In genomic region chr13:32170841-32171240, GRCh38 we compare ENCODE assay signal across 15 cellular contexts.
DNase-seq lines count a peak whose midpoint lies in the region; ATAC-seq and TF ChIP-seq lines count a peak whose summit lies in the region.
"Had no signal": no experiment of that assay in that cellular context is flagged by ENCODE, and none has a peak within 500 bp of the region (broad histone marks: within the 10 kb centered on the region; RNA-seq: fewer than 3 reads in every experiment).

No MANE protein-coding gene starts in this region.

- H2AK5ac ChIP-seq in IMR-90 (ENCODE audit: low read depth, low read length), result no peak overlapping the region

- no peak for TF ChIP-seq RAD21 in IMR-90 (IDR thresholded peaks at IDR 0.05; ENCODE audit: low read length)

- H3K4me1 ChIP-seq in IMR-90 (ENCODE audit: control insufficient read depth, insufficient read depth, low read length) (0 out of 2 replicates have a peak, but pooled peaks cover under 1% of the 10 kb centered on the region), PC-3 (ENCODE audit: insufficient read depth, low read length) (no peaks in the 10 kb centered on the region)

- H3K79me2 ChIP-seq in PC-3 (ENCODE audit: low read length), result no peaks in the 10 kb centered on the region

- H3K36me3 ChIP-seq in IMR-90 (ENCODE audit: control insufficient read depth, insufficient read depth, low read length), result peaks cover 4% of the 10 kb centered on the region
- no peaks in the 10 kb centered on the region for H3K36me3 ChIP-seq in PC-3 (ENCODE audit: low read depth, low read length)
- H3K36me3 ChIP-seq: BLaER1 treated with 17β-estradiol and CSF1 and Interleukin-3, amounts not matched to agents 10 nM and 100 nM had no signal

- TF ChIP-seq CTCF in IMR-90 (conservative IDR thresholded peaks at IDR 0.05; ENCODE audit: low read depth, low read length) (no peak), PC-3 (conservative IDR thresholded peaks at IDR 0.05; ENCODE audit: low read depth, low read length) (no peak)

- H3K4me2 ChIP-seq in IMR-90 (ENCODE audit: low read depth, low read length), result no peak overlapping the region
- no peak overlapping the region for H3K4me2 ChIP-seq in PC-3 (ENCODE audit: low read length)
- H3K4me2 ChIP-seq: BLaER1 treated with 17β-estradiol and CSF1 and Interleukin-3, amounts not matched to agents 10 nM and 100 nM had no signal

- no peak overlapping the region for H3K23ac ChIP-seq in IMR-90 (ENCODE audit: low read depth, low read length)

- WGBS in IMR-90 (ENCODE audit: extremely low coverage in 2 of 2, insufficient read length in 1 of 2), 2 experiments, result no CpG with 5 or more reads among the region's 4 CpGs

- H3K9ac ChIP-seq in IMR-90 (ENCODE audit: low read depth, low read length) (no peak overlapping the region), PC-3 (ENCODE audit: low read length) (no peak overlapping the region)
- H3K9ac ChIP-seq: BLaER1 treated with 17β-estradiol and CSF1 and Interleukin-3, amounts not matched to agents 10 nM and 100 nM had no signal

- CTCF ChIA-PET in IMR-90 (lab: Yijun Ruan, JAX) (no interaction called here), PC-3 (lab: Charles Lee) (no interaction called here)

- H3K27me3 ChIP-seq in IMR-90 (ENCODE audit: control insufficient read depth, insufficient read depth, low read length) (no peaks in the 10 kb centered on the region), PC-3 (ENCODE audit: low read length) (no peaks in the 10 kb centered on the region)
- H3K27me3 ChIP-seq: BLaER1 treated with 17β-estradiol and CSF1 and Interleukin-3, amounts not matched to agents 10 nM and 100 nM had no signal

- peaks cover under 1% of the 10 kb centered on the region for H3K9me1 ChIP-seq in IMR-90 (ENCODE audit: insufficient read depth, low read length)

- H2BK120ac ChIP-seq in IMR-90 (ENCODE audit: low read depth, low read length), result no peak overlapping the region

- H2BK15ac ChIP-seq in IMR-90 (ENCODE audit: low read depth, low read length), result no peak overlapping the region

- H3K9me2 ChIP-seq in PC-3 (replicated peaks; ENCODE audit: low read length), result no peaks in the 10 kb centered on the region

- dilution Hi-C loops in IMR-90 (cut with HindIII; ENCODE audit: low sequenced_read_pairs, unreplicated experiment), result no loop called here

- in situ Hi-C loops in IMR-90 (cut with MboI; ENCODE audit: low sequenced_read_pairs) (no loop called here), ACHN (cut with HindIII; ENCODE audit: low pct_ligation_motif_present, low pct_unique_long_range_greater_than_20kb, low sequenced_read_pairs) (no loop called here)

- no peak for ATAC-seq in IMR-90 (ENCODE audit: low read depth)
- no peak for ATAC-seq in PC-3
- ATAC-seq: CD8-positive, alpha-beta T cell had no signal

- no peak overlapping the region for H4K5ac ChIP-seq in IMR-90 (ENCODE audit: low read depth, low read length)

- intact Hi-C loops in IMR-90 (cut with micrococcal nuclease), result no loop called here
- intact Hi-C loops in PC-3 (cut with micrococcal nuclease), result no loop called here

- no peak overlapping the region for H2BK5ac ChIP-seq in IMR-90 (ENCODE audit: low read depth, low read length, poor library complexity, severe bottlenecking)

- H3K56ac ChIP-seq in IMR-90 (ENCODE audit: extremely low read depth, insufficient read depth, low read length), result no peak overlapping the region

- H4K20me1 ChIP-seq in IMR-90 (ENCODE audit: insufficient read depth, low read length), result no peaks in the 10 kb centered on the region
- H4K20me1 ChIP-seq in PC-3 (ENCODE audit: low read length), result no peaks in the 10 kb centered on the region
- H4K20me1 ChIP-seq: BLaER1 treated with 17β-estradiol and CSF1 and Interleukin-3, amounts not matched to agents 10 nM and 100 nM had no signal

- H3K4ac ChIP-seq in IMR-90 (ENCODE audit: low read depth, low read length), result no peak overlapping the region

- H2AFZ ChIP-seq in IMR-90 (replicated peaks; ENCODE audit: low read length, poor library complexity), result no peak overlapping the region
- H2AFZ ChIP-seq in PC-3 (ENCODE audit: low read length), result no peak overlapping the region

- H3F3A ChIP-seq in PC-3 (ENCODE audit: low read length, unreplicated experiment), result no peaks in the 10 kb centered on the region

- H2BK20ac ChIP-seq in IMR-90 (ENCODE audit: low read depth, low read length), result no peak overlapping the region

- H3K27ac ChIP-seq in IMR-90 (ENCODE audit: insufficient read depth, low read length) (no peak overlapping the region), PC-3 (ENCODE audit: low read length) (no peak overlapping the region)
- H3K27ac ChIP-seq: BLaER1 treated with 17β-estradiol and CSF1 and Interleukin-3, amounts not matched to agents 10 nM and 100 nM; C4-2B had no signal

- POLR2A ChIA-PET in IMR-90 (lab: Charles Lee; ENCODE audit: unreplicated experiment) (no interaction called here), PC-3 (lab: Charles Lee; ENCODE audit: unreplicated experiment) (no interaction called here)

- no peak overlapping the region for H4K8ac ChIP-seq in IMR-90 (ENCODE audit: low read depth in 2 of 2, low read length in 2 of 2)

- H3K79me1 ChIP-seq in IMR-90 (ENCODE audit: low read depth in 1 of 2, low read length in 2 of 2), result no peaks in the 10 kb centered on the region; a peak in 1 of 4 replicates

- H3K14ac ChIP-seq in IMR-90 (replicated peaks; ENCODE audit: low read depth, low read length), result no peak overlapping the region

- BruUV-seq in IMR-90 (replicated peaks; lab: Mats Ljungman, UMichigan) (no TSS peak), PC-3 (replicated peaks; lab: Mats Ljungman, UMichigan) (no TSS peak)

- no peak overlapping the region for H3K18ac ChIP-seq in IMR-90 (ENCODE audit: low read depth, low read length)

- H2AK9ac ChIP-seq in IMR-90 (replicated peaks; ENCODE audit: low read depth, low read length, poor library complexity), result no peak overlapping the region

- H3K9me3 ChIP-seq in IMR-90 (ENCODE audit: control insufficient read depth, insufficient read depth, low read length) (no peaks in the 10 kb centered on the region), PC-3 (ENCODE audit: low read length) (no peaks in the 10 kb centered on the region)
- H3K9me3 ChIP-seq: BLaER1 treated with 17β-estradiol and CSF1 and Interleukin-3, amounts not matched to agents 10 nM and 100 nM; Caco-2 had no signal

- DNase-seq in IMR-90 (no peak), LHCN-M2 (ENCODE audit: low read depth) (peak; percentile 8), iris pigment epithelial cell (ENCODE audit: low read depth) (peak; percentile 23), ACHN (no peak), PC-3 (no peak)
- DNase-seq: 8988T; AML-193; Caco-2; Calu3; CD4-positive, alpha-beta T cell; CD8-positive, alpha-beta T cell; DMS79 treated with DMSO at 0.1 percent for 48 hours; GF-D8 had no signal

- no peak overlapping the region for H4K91ac ChIP-seq in IMR-90 (ENCODE audit: insufficient read depth, low read depth, low read length)

- TF ChIP-seq POLR2A in IMR-90 (IDR thresholded peaks at IDR 0.05; ENCODE audit: low read depth, low read length), result no peak

- H3K4me3 ChIP-seq in IMR-90 (ENCODE audit: insufficient read depth, low read depth, low read length) (no peak overlapping the region), PC-3 (ENCODE audit: low read length) (no peak overlapping the region)
- H3K4me3 ChIP-seq: BLaER1 treated with 17β-estradiol and CSF1 and Interleukin-3, amounts not matched to agents 10 nM and 100 nM had no signal

TF ChIP-seq in IMR-90, 13 proteins besides CTCF, POLR2A, EP300 and RAD21:
- no peak for TF ChIP-seq USF2 (IDR thresholded peaks at IDR 0.05; ENCODE audit: low read depth, low read length)
- TF ChIP-seq CEBPB (IDR thresholded peaks at IDR 0.05; ENCODE audit: low read depth, low read length), result peak; percentile 71

Comparison
In these comparisons a context has a peak if more than half of its experiments do, and no peak if none do; other contexts are left out.
1. DNase-seq: peak in LHCN-M2 (single experiment) and iris pigment epithelial cell (single experiment); none in IMR-90 (single experiment), ACHN (single experiment) and PC-3 (single experiment).